In genomic region chr6:55758156-55758942, GRCh38 we compare ENCODE assay signal across 11 cellular contexts.
A peak's percentile ranks its signal among the peaks of the same experiment; 100 is the strongest.
DNase-seq lines count a peak whose midpoint lies in the region; TF ChIP-seq lines count a peak whose summit lies in the region.
"Had no signal": no experiment of that assay in that cellular context is flagged by ENCODE, and none has a peak within 500 bp of the region (broad histone marks: within the 10 kb centered on the region; RNA-seq: fewer than 3 reads in every experiment).

No MANE protein-coding gene starts in this region.

- no peak overlapping the region for H3K4me3 ChIP-seq in fibroblast of pulmonary artery (replicated peaks; ENCODE audit: low read depth, low read length)
- H3K4me3 ChIP-seq: adrenal gland had no signal

- DNase-seq in EH (ENCODE audit: low read depth) (peak; percentile 72), RKO (ENCODE audit: low spot score) (peak; percentile 52), fibroblast of pulmonary artery (ENCODE audit: low read depth) (peak; percentile 74), renal cortical epithelial cell (ENCODE audit: low read depth) (peak; percentile 98), germinal center (ENCODE audit: low spot score) (no peak), Kasumi-1 (lab: John Stamatoyannopoulos, UW) (no peak), NCI-H2081 treated with DMSO at 0.1 percent for 48 hours (lab: John Stamatoyannopoulos, UW) (no peak)
- DNase-seq in activated T-cell treated with anti-CD3 and anti-CD28 coated beads, Interleukin-2, amount 50 U/mL, for 1 hour: no peak
- DNase-seq: activated CD4-positive, alpha-beta T cell treated with anti-CD3 and anti-CD28 coated beads for 4 hours; NCI-H1048 had no signal

- TF ChIP-seq CTCF in fibroblast of pulmonary artery (IDR thresholded peaks at IDR 0.05; ENCODE audit: low read length, missing control alignments): no peak

Comparison
In these comparisons a context has a peak if more than half of its experiments do, and no peak if none do; other contexts are left out.
1. DNase-seq: peak in EH (single experiment), RKO (single experiment), fibroblast of pulmonary artery (single experiment) and renal cortical epithelial cell (single experiment); none in activated T-cell treated with anti-CD3 and anti-CD28 coated beads, Interleukin-2, amount 50 U/mL, for 1 hour (single experiment), germinal center (single experiment), Kasumi-1 (0 of 2) and NCI-H2081 treated with DMSO at 0.1 percent for 48 hours (single experiment).